Comparison of ENCODE assay signal across 8 cellular contexts in genomic region chr2:197777823-197778407, GRCh38. TPM values are rescaled to one million over a fixed set of nuclear protein-coding genes. Genes with fewer than 3 reads are reported as not detected.
DNase-seq lines count a peak whose midpoint lies in the region; ATAC-seq and TF ChIP-seq lines count a peak whose summit lies in the region.

No MANE protein-coding gene starts in this region.

- H3K27me3 Mint-ChIP-seq in neural crest cell (ENCODE audit: low read depth), result peaks cover 5% of the 10 kb centered on the region

- peak; percentile 48 for TF ChIP-seq CTCF in GM06990 (IDR thresholded peaks at IDR 0.05; ENCODE audit: insufficient read depth, low read length, poor library complexity, severe bottlenecking)
- peak; percentile 94 for TF ChIP-seq CTCF in neural crest cell (conservative IDR thresholded peaks at IDR 0.05)

- no peaks in the 10 kb centered on the region for H3K36me3 Mint-ChIP-seq in neural crest cell (ENCODE audit: low read depth)

- no peak overlapping the region for H3K4me3 Mint-ChIP-seq in neural crest cell

- no peaks in the 10 kb centered on the region for H3K9me3 Mint-ChIP-seq in neural crest cell

- no peaks in the 10 kb centered on the region for H3K27me3 ChIP-seq in GM06990 (replicated peaks; ENCODE audit: control insufficient read depth, insufficient read depth, low read length)

- H3K36me3 ChIP-seq in GM06990 (ENCODE audit: control insufficient read depth, insufficient read depth, low read length), result no peaks in the 10 kb centered on the region

- no peak overlapping the region for H3K27ac Mint-ChIP-seq in neural crest cell (ENCODE audit: unreplicated experiment)

- no peak overlapping the region for H3K4me3 ChIP-seq in GM06990 (replicated peaks; ENCODE audit: low read depth, low read length)

- no peaks in the 10 kb centered on the region for H3K4me1 Mint-ChIP-seq in neural crest cell

- ATAC-seq in GM21576 (IDR thresholded peaks at IDR 0.05; ENCODE audit: unreplicated experiment) (no peak), GM18909 (IDR thresholded peaks at IDR 0.05; ENCODE audit: poor library complexity, unreplicated experiment) (no peak), GM19023 (IDR thresholded peaks at IDR 0.05; ENCODE audit: unreplicated experiment) (no peak)

- DNase-seq in AML-193 (lab: John Stamatoyannopoulos, UW) (peak; percentile 39 to 41), GM06990 (ENCODE audit: extremely low read depth, insufficient read length) (peak; percentile 18), NCI-H748 treated with DMSO at 0.1 percent for 48 hours (lab: John Stamatoyannopoulos, UW) (peak; percentile 6), dedifferentiated amniotic fluid mesenchymal stem cell (ENCODE audit: extremely low spot score) (peak; percentile 59), neural crest cell (ENCODE audit: low read depth, low spot score) (peak; percentile 39)

RNA-seq across cellular contexts. Expression of gene BOLL, which starts 7.2 kb away (rescaled TPM):
- total RNA-seq in neural crest cell, result not detected in 2 replicates

RNA-seq across cellular contexts. Expression of gene PLCL1, which starts 26.5 kb away (rescaled TPM):
- total RNA-seq in neural crest cell, result 0.32 and 0.72 TPM in 2 replicates

Comparison
In these comparisons a context has a peak if more than half of its experiments do, and no peak if none do; other contexts are left out.
1. DNase-seq: peak in every context shown above with its lines; median percentile 59 in dedifferentiated amniotic fluid mesenchymal stem cell; 40 in AML-193; 39 in neural crest cell; 18 in GM06990; 6 in NCI-H748 treated with DMSO at 0.1 percent for 48 hours.